Comparison of ENCODE assay signal across 23 cellular contexts in the genomic region with DNA sequence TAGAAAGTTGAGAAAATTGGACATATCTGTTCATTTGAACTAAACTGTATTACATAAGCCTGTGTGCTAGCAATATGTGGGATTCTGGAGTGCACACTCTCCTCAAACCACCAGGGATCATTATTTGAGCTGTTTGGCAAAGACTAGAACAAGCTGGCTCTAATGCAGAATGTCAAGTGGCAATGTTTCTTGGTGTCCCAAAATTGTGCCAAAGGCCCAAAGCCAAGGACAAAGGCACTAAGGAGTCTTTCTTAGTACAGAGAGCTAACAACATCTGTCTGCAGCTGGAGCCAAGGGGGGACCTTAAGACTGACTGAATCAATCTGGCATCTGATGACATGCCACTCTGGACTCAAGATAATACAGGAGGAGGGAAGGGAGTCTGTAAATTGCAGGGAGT.
DNase-seq lines count a peak whose midpoint lies in the region; ATAC-seq and TF ChIP-seq lines count a peak whose summit lies in the region.
"Had no signal": no experiment of that assay in that cellular context is flagged by ENCODE, and none has a peak within 500 bp of the region (broad histone marks: within the 10 kb centered on the region; RNA-seq: fewer than 3 reads in every experiment).

No MANE protein-coding gene starts in this region.

- no peak for TF ChIP-seq CTCF in upper lobe of right lung (IDR thresholded peaks at IDR 0.05)

- no peak overlapping the region for H3K27ac ChIP-seq in upper lobe of right lung
- H3K27ac ChIP-seq: 22Rv1, pancreas, transverse colon had no signal

- H3K4me3 ChIP-seq in upper lobe of right lung, result no peak overlapping the region
- H3K4me3 ChIP-seq: pancreas, SJCRH30, transverse colon had no signal

- peaks cover 3% of the 10 kb centered on the region for H3K9me3 Mint-ChIP-seq in activated naive CD4-positive, alpha-beta T cell treated with anti-CD3 and anti-CD28 coated beads for 36 hours
- H3K9me3 Mint-ChIP-seq: activated CD4-positive, alpha-beta T cell treated with anti-CD3 and anti-CD28 coated beads, Interleukin-2, amount 10 ng/mL, durations not matched to agents 7 days and 5 days; T-helper 1 cell treated with Interleukin-12 subunit alpha and Interleukin-12 subunit beta and Interleukin-4 antibody, amounts not matched to agents 30 μg/mL and 1 μg/mL, for 36 hours had no signal

- no peaks in the 10 kb centered on the region for H3K9me3 ChIP-seq in upper lobe of right lung
- H3K9me3 ChIP-seq: pancreas had no signal

- no peaks in the 10 kb centered on the region for H3K36me3 Mint-ChIP-seq in activated naive CD4-positive, alpha-beta T cell treated with anti-CD3 and anti-CD28 coated beads for 36 hours (ENCODE audit: low read depth)
- H3K36me3 Mint-ChIP-seq: natural killer cell; stimulated activated naive B cell treated with anti-CD40 and anti-IgM and Interleukin-4, amounts not matched to agents 10 μg/mL and 1 μg/mL and 100 μg/mL, for 72 hours had no signal

- DNase-seq in DMS 273 (lab: John Stamatoyannopoulos, UW; ENCODE audit: unreplicated experiment), result peak; percentile 11
- DNase-seq in DMS 273 treated with DMSO at 0.1 percent for 48 hours (lab: John Stamatoyannopoulos, UW), result no peak
- DNase-seq in globus pallidus (ENCODE audit: low spot score), result peak; percentile 35
- peak; percentile 6 for DNase-seq in myocyte (ENCODE audit: low read depth)
- DNase-seq in upper lobe of right lung, result no peak
- no peak for DNase-seq in activated naive CD4-positive, alpha-beta T cell treated with anti-CD3 and anti-CD28 coated beads for 36 hours
- DNase-seq: activated CD4-positive, alpha-beta T cell treated with anti-CD3 and anti-CD28 coated beads, Interleukin-2, amount 10 ng/mL, durations not matched to agents 7 days and 5 days; COR-L47; EL; mammary epithelial cell; natural killer cell; NCI-H1436 treated with DMSO at 0.1 percent for 48 hours; NCI-H82; OCI-M1; pancreas; SJCRH30; stimulated activated CD4-positive, alpha-beta T cell treated with anti-CD3 and anti-CD28 coated beads, Interleukin-1b, Interleukin-23, amount 100 ng/mL, for 48 hours; stimulated activated naive B cell treated with anti-CD40 and anti-IgM and Interleukin-4, amounts not matched to agents 10 μg/mL and 1 μg/mL and 100 μg/mL, for 72 hours; transverse colon had no signal

- no peaks in the 10 kb centered on the region for H3K27me3 ChIP-seq in upper lobe of right lung
- H3K27me3 ChIP-seq: pancreas, SJCRH30, transverse colon had no signal

- H3K27ac Mint-ChIP-seq in activated naive CD4-positive, alpha-beta T cell treated with anti-CD3 and anti-CD28 coated beads for 36 hours, result no peak overlapping the region
- H3K27ac Mint-ChIP-seq: activated CD4-positive, alpha-beta T cell treated with anti-CD3 and anti-CD28 coated beads, Interleukin-2, amount 10 ng/mL, durations not matched to agents 7 days and 5 days; natural killer cell; stimulated activated naive B cell treated with anti-CD40 and anti-IgM and Interleukin-4, amounts not matched to agents 10 μg/mL and 1 μg/mL and 100 μg/mL, for 72 hours; T-helper 1 cell treated with Interleukin-12 subunit alpha and Interleukin-12 subunit beta and Interleukin-4 antibody, amounts not matched to agents 30 μg/mL and 1 μg/mL, for 36 hours had no signal

- CTCF ChIA-PET in activated naive CD4-positive, alpha-beta T cell treated with anti-CD3 and anti-CD28 coated beads for 36 hours (lab: Charles Lee), result no interaction called here

- no peaks in the 10 kb centered on the region for H3K4me1 ChIP-seq in upper lobe of right lung
- H3K4me1 ChIP-seq: pancreas, transverse colon had no signal

- H3K27me3 Mint-ChIP-seq in activated naive CD4-positive, alpha-beta T cell treated with anti-CD3 and anti-CD28 coated beads for 36 hours (ENCODE audit: low read depth), result no peaks in the 10 kb centered on the region
- H3K27me3 Mint-ChIP-seq: stimulated activated naive B cell treated with anti-CD40 and anti-IgM and Interleukin-4, amounts not matched to agents 10 μg/mL and 1 μg/mL and 100 μg/mL, for 72 hours had no signal

- intact Hi-C loops in upper lobe of right lung (cut with DNase I), result no loop called here
- intact Hi-C loops in activated naive CD4-positive, alpha-beta T cell treated with anti-CD3 and anti-CD28 coated beads for 36 hours (cut with micrococcal nuclease), result no loop called here

- no peak overlapping the region for H3K4me3 Mint-ChIP-seq in activated naive CD4-positive, alpha-beta T cell treated with anti-CD3 and anti-CD28 coated beads for 36 hours
- H3K4me3 Mint-ChIP-seq: activated CD4-positive, alpha-beta T cell treated with anti-CD3 and anti-CD28 coated beads, Interleukin-2, amount 10 ng/mL, durations not matched to agents 7 days and 5 days; natural killer cell; stimulated activated naive B cell treated with anti-CD40 and anti-IgM and Interleukin-4, amounts not matched to agents 10 μg/mL and 1 μg/mL and 100 μg/mL, for 72 hours; T-helper 1 cell treated with Interleukin-12 subunit alpha and Interleukin-12 subunit beta and Interleukin-4 antibody, amounts not matched to agents 30 μg/mL and 1 μg/mL, for 36 hours had no signal

- ATAC-seq in upper lobe of right lung (peak; percentile 81), GM21825 (IDR thresholded peaks at IDR 0.05; ENCODE audit: unreplicated experiment) (no peak), GM18861 (IDR thresholded peaks at IDR 0.05; ENCODE audit: unreplicated experiment) (no peak)
- ATAC-seq: natural killer cell had no signal

- no peaks in the 10 kb centered on the region for H3K36me3 ChIP-seq in upper lobe of right lung
- H3K36me3 ChIP-seq: pancreas, SJCRH30, transverse colon had no signal

- no peaks in the 10 kb centered on the region for H3K4me1 Mint-ChIP-seq in activated naive CD4-positive, alpha-beta T cell treated with anti-CD3 and anti-CD28 coated beads for 36 hours (ENCODE audit: low read depth)
- H3K4me1 Mint-ChIP-seq: activated CD4-positive, alpha-beta T cell treated with anti-CD3 and anti-CD28 coated beads, Interleukin-2, amount 10 ng/mL, durations not matched to agents 7 days and 5 days; natural killer cell had no signal

Comparison
In these comparisons a context has a peak if more than half of its experiments do, and no peak if none do; other contexts are left out.
1. DNase-seq: peak in DMS 273 (single experiment), globus pallidus (single experiment) and myocyte (single experiment); none in DMS 273 treated with DMSO at 0.1 percent for 48 hours (single experiment), upper lobe of right lung (single experiment) and activated naive CD4-positive, alpha-beta T cell treated with anti-CD3 and anti-CD28 coated beads for 36 hours (single experiment).